In the genomic region with DNA sequence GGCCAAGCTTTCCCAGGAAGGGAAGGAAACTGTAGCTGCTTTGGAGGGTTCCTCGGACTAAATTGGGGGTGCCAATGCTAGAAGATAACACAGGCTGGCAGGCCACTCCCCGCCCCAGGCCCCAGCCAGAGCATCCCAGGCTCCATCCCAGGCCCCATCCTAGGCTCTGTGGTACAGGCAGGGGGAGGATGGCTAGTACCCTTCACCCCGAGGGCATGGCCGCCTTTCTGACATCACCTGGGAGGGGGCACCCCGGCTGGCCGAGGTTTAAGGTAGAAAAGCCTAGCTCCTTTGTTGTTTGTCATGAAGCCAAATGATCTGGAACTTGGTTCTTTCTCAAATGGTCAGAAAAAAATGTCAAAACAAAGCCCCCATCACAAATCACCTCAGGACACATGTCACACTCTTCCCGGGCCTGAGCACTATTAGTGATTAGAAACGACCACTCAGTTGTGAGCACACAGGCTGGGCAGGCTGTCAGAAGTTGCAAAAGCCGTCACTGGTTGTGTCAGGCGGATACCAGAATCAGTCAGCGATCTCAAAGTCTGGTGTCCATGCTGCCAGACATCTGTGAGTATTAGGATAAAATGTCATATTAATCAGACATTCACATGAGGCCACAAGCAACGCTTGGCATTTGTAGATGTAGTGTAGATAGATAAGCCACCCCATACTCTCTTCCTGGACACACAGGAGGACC, we compare ENCODE assay signal across 17 cellular contexts.
"Had no signal": no experiment of that assay in that cellular context is flagged by ENCODE, and none has a peak within 500 bp of the region (broad histone marks: within the 10 kb centered on the region; RNA-seq: fewer than 3 reads in every experiment).

No MANE protein-coding gene starts in this region.

- ATAC-seq: natural killer cell; right lobe of liver; stimulated activated memory B cell treated with anti-CD40 and anti-IgM and Interleukin-4, amounts not matched to agents 10 μg/mL and 1 μg/mL and 100 μg/mL, for 72 hours had no signal

- H3K4me1 ChIP-seq: colonic mucosa, pancreas, right lobe of liver had no signal

- DNase-seq: activated CD4-positive, alpha-beta T cell treated with anti-CD3 and anti-CD28 coated beads, Interleukin-2, amount 50 U/mL, for 4 hours; activated gamma-delta T cell treated with Interleukin-2 at 50 U/mL for 16 hours; amniotic stem cell; central memory CD4-positive, alpha-beta T cell; colonic mucosa; immature natural killer cell; kidney glomerular epithelial cell; left ventricle myocardium superior; natural killer cell; pancreas; right lobe of liver; stimulated activated CD4-positive, alpha-beta T cell treated with anti-CD3 and anti-CD28 coated beads, Interleukin-4, amount 100 ng/mL, for 4 hours; SW 1271; T-helper 2 cell; thyroid gland; WERI-Rb-1 had no signal

- H3K9me3 ChIP-seq: colonic mucosa, pancreas, right lobe of liver, thyroid gland had no signal

- H3K4me3 ChIP-seq: colonic mucosa, pancreas, right lobe of liver, thyroid gland had no signal

- H3K27ac ChIP-seq: colonic mucosa, right lobe of liver, thyroid gland, WERI-Rb-1 had no signal

- H3K27me3 ChIP-seq: colonic mucosa, pancreas, right lobe of liver, thyroid gland had no signal

- H3K36me3 ChIP-seq: colonic mucosa, pancreas, right lobe of liver, thyroid gland, WERI-Rb-1 had no signal
